ENCODE assay signal across 39 cellular contexts in genomic region chr12:55891310-55891709, GRCh38. TPM values are rescaled to one million over a fixed set of nuclear protein-coding genes. Genes with fewer than 3 reads are reported as not detected.
"Had no signal": no experiment of that assay in that cellular context is flagged by ENCODE, and none has a peak within 500 bp of the region (broad histone marks: within the 10 kb centered on the region; RNA-seq: fewer than 3 reads in every experiment).

No MANE protein-coding gene starts in this region.

- H3K4me1 Mint-ChIP-seq: activated naive CD4-positive, alpha-beta T cell treated with anti-CD3 and anti-CD28 coated beads, Interleukin-2, amount 10 ng/mL, durations not matched to agents 7 days and 5 days; activated naive CD4-positive, alpha-beta T cell treated with anti-CD3 and anti-CD28 coated beads, Interleukin-2, amount 50 U/mL, for 24 hours; activated naive CD8-positive, alpha-beta T cell treated with anti-CD3 and anti-CD28 coated beads for 36 hours; activated naive CD8-positive, alpha-beta T cell treated with anti-CD3 and anti-CD28 coated beads, Interleukin-2, amount 10 ng/mL, durations not matched to agents 7 days and 5 days; activated naive CD8-positive, alpha-beta T cell treated with anti-CD3 and anti-CD28 coated beads, Interleukin-2, amount 50 U/mL, for 24 hours; activated T-helper 17 cell treated with anti-CD3 and anti-CD28 coated beads, Interleukin-2, amount 50 U/mL, for 72 hours; brain; central memory CD8-positive, alpha-beta T cell had no signal

- H3K27me3 ChIP-seq: adrenal gland, ascending aorta, body of pancreas, brain microvascular endothelial cell, breast epithelium, cardiac muscle cell had no signal

- H3K9me3 Mint-ChIP-seq: activated naive CD4-positive, alpha-beta T cell treated with anti-CD3 and anti-CD28 coated beads for 36 hours; activated naive CD4-positive, alpha-beta T cell treated with anti-CD3 and anti-CD28 coated beads, Interleukin-2, amount 10 ng/mL, durations not matched to agents 7 days and 5 days; activated naive CD4-positive, alpha-beta T cell treated with anti-CD3 and anti-CD28 coated beads, Interleukin-2, amount 50 U/mL, for 24 hours; activated naive CD4-positive, alpha-beta T cell treated with anti-CD3 and anti-CD28 coated beads, Interleukin-2, amount 50 U/mL, for 72 hours; activated naive CD8-positive, alpha-beta T cell treated with anti-CD3 and anti-CD28 coated beads for 36 hours; activated naive CD8-positive, alpha-beta T cell treated with anti-CD3 and anti-CD28 coated beads, Interleukin-2, amount 50 U/mL, for 24 hours; activated T-cell treated with anti-CD3 and anti-CD28 coated beads, Interleukin-2, amount 50 U/mL, for 24 hours; activated T-cell treated with anti-CD3 and anti-CD28 coated beads, Interleukin-2, amount 50 U/mL, for 4 hours; activated T-cell treated with anti-CD3 and anti-CD28 coated beads, Interleukin-2, amount 50 U/mL, for 72 hours; activated T-helper 1 cell treated with anti-CD3 and anti-CD28 coated beads, Interleukin-12 subunit alpha, Interleukin-12 subunit beta, Interleukin-2, Interleukin-4 antibody, amounts not matched to agents 30 ng/mL and 10 ng/mL and 1 ng/mL, durations not matched to agents 14 hours and 24 hours and 36 hours; activated T-helper 17 cell treated with anti-CD3 and anti-CD28 coated beads, Interleukin-2, amount 50 U/mL, for 72 hours; activated T-helper 2 cell treated with anti-CD3 and anti-CD28 coated beads, Interferon-gamma antibody, Interleukin-2, Interleukin-4, amounts not matched to agents 10 μg/mL and 5 μg/mL and 100 μg/mL, durations not matched to agents 14 hours and 24 hours and 36 hours; brain; central memory CD8-positive, alpha-beta T cell had no signal

- H3K4me3 ChIP-seq: adrenal gland, ascending aorta, body of pancreas, breast epithelium, cardiac muscle cell had no signal

- H3K27me3 Mint-ChIP-seq: activated naive CD4-positive, alpha-beta T cell treated with anti-CD3 and anti-CD28 coated beads, Interleukin-2, amount 50 U/mL, for 24 hours; activated naive CD8-positive, alpha-beta T cell; activated naive CD8-positive, alpha-beta T cell treated with anti-CD3 and anti-CD28 coated beads for 36 hours; activated naive CD8-positive, alpha-beta T cell treated with anti-CD3 and anti-CD28 coated beads, Interleukin-2, amount 10 ng/mL, durations not matched to agents 7 days and 5 days; activated naive CD8-positive, alpha-beta T cell treated with anti-CD3 and anti-CD28 coated beads, Interleukin-2, amount 50 U/mL, for 24 hours; activated T-cell treated with anti-CD3 and anti-CD28 coated beads, Interleukin-2, amount 50 U/mL, for 24 hours; activated T-helper 17 cell treated with anti-CD3 and anti-CD28 coated beads, Interleukin-2, amount 50 U/mL, for 72 hours; central memory CD8-positive, alpha-beta T cell had no signal

- FAIRE-seq: astrocyte, bronchial epithelial cell had no signal

- H3K27ac Mint-ChIP-seq: activated naive CD4-positive, alpha-beta T cell treated with anti-CD3 and anti-CD28 coated beads for 36 hours; activated naive CD4-positive, alpha-beta T cell treated with anti-CD3 and anti-CD28 coated beads, Interleukin-2, amount 10 ng/mL, durations not matched to agents 7 days and 5 days; activated naive CD4-positive, alpha-beta T cell treated with anti-CD3 and anti-CD28 coated beads, Interleukin-2, amount 50 U/mL, for 24 hours; activated naive CD4-positive, alpha-beta T cell treated with anti-CD3 and anti-CD28 coated beads, Interleukin-2, amount 50 U/mL, for 72 hours; activated naive CD8-positive, alpha-beta T cell; activated naive CD8-positive, alpha-beta T cell treated with anti-CD3 and anti-CD28 coated beads for 36 hours; activated naive CD8-positive, alpha-beta T cell treated with anti-CD3 and anti-CD28 coated beads, Interleukin-2, amount 10 ng/mL, durations not matched to agents 7 days and 5 days; activated naive CD8-positive, alpha-beta T cell treated with anti-CD3 and anti-CD28 coated beads, Interleukin-2, amount 50 U/mL, for 24 hours; activated T-cell treated with anti-CD3 and anti-CD28 coated beads, Interleukin-2, amount 50 U/mL, for 24 hours; activated T-cell treated with anti-CD3 and anti-CD28 coated beads, Interleukin-2, amount 50 U/mL, for 72 hours; activated T-helper 1 cell treated with anti-CD3 and anti-CD28 coated beads, Interleukin-12 subunit alpha, Interleukin-12 subunit beta, Interleukin-2, Interleukin-4 antibody, amounts not matched to agents 30 ng/mL and 10 ng/mL and 1 ng/mL, durations not matched to agents 14 hours and 24 hours and 36 hours; activated T-helper 17 cell treated with anti-CD3 and anti-CD28 coated beads, Interleukin-2, amount 50 U/mL, for 72 hours; activated T-helper 2 cell treated with anti-CD3 and anti-CD28 coated beads, Interferon-gamma antibody, Interleukin-2, Interleukin-4, amounts not matched to agents 10 μg/mL and 5 μg/mL and 100 μg/mL, durations not matched to agents 14 hours and 24 hours and 36 hours; brain had no signal

- H3K4me1 ChIP-seq: adrenal gland, ascending aorta, body of pancreas, breast epithelium had no signal

- H3K36me3 Mint-ChIP-seq: activated naive CD4-positive, alpha-beta T cell treated with anti-CD3 and anti-CD28 coated beads, Interleukin-2, amount 50 U/mL, for 24 hours; activated naive CD4-positive, alpha-beta T cell treated with anti-CD3 and anti-CD28 coated beads, Interleukin-2, amount 50 U/mL, for 72 hours; activated naive CD8-positive, alpha-beta T cell; activated naive CD8-positive, alpha-beta T cell treated with anti-CD3 and anti-CD28 coated beads for 36 hours; brain had no signal

- ATAC-seq: activated naive CD4-positive, alpha-beta T cell treated with anti-CD3 and anti-CD28 coated beads, Interleukin-2, amount 50 U/mL, for 72 hours; activated naive CD8-positive, alpha-beta T cell treated with anti-CD3 and anti-CD28 coated beads, Interleukin-2, amount 50 U/mL, for 24 hours; activated T-cell treated with anti-CD3 and anti-CD28 coated beads, Interleukin-2, amount 50 U/mL, for 4 hours; activated T-cell treated with anti-CD3 and anti-CD28 coated beads, Interleukin-2, amount 50 U/mL, for 72 hours; activated T-helper 17 cell treated with anti-CD3 and anti-CD28 coated beads, Interleukin-2, amount 50 U/mL, for 72 hours; body of pancreas had no signal

- DNase-seq: activated effector memory CD4-positive, alpha-beta T cell treated with anti-CD3 and anti-CD28 coated beads, Interleukin-2, amount 50 U/mL, for 16 hours; activated effector memory CD4-positive, alpha-beta T cell treated with Interleukin-2 at 50 U/mL for 16 hours; activated gamma-delta T cell; activated gamma-delta T cell treated with Interleukin-2 at 50 U/mL for 16 hours; activated naive CD4-positive, alpha-beta T cell; activated naive CD4-positive, alpha-beta T cell treated with anti-CD3 and anti-CD28 coated beads for 36 hours; activated naive CD4-positive, alpha-beta T cell treated with anti-CD3 and anti-CD28 coated beads, Interleukin-2, amount 10 ng/mL, durations not matched to agents 7 days and 5 days; activated naive CD4-positive, alpha-beta T cell treated with anti-CD3 and anti-CD28 coated beads, Interleukin-2, amount 50 U/mL, for 16 hours; activated naive CD4-positive, alpha-beta T cell treated with Interleukin-2 at 50 U/mL for 16 hours; activated naive CD8-positive, alpha-beta T cell treated with anti-CD3 and anti-CD28 coated beads for 36 hours; activated naive CD8-positive, alpha-beta T cell treated with anti-CD3 and anti-CD28 coated beads, Interleukin-2, amount 10 ng/mL, durations not matched to agents 7 days and 5 days; activated naive CD8-positive, alpha-beta T cell treated with anti-CD3 and anti-CD28 coated beads, Interleukin-2, amount 50 U/mL, for 24 hours; activated T-cell treated with anti-CD3 and anti-CD28 coated beads, Interleukin-2, amount 50 U/mL, for 24 hours; activated T-cell treated with anti-CD3 and anti-CD28 coated beads, Interleukin-2, amount 50 U/mL, for 4 hours; activated T-cell treated with anti-CD3 and anti-CD28 coated beads, Interleukin-2, amount 50 U/mL, for 48 hours; activated T-cell treated with anti-CD3 and anti-CD28 coated beads, Interleukin-2, amount 50 U/mL, for 72 hours; adrenal gland; amniotic stem cell; amygdala; anterior cingulate cortex; aorta; body of pancreas; brain microvascular endothelial cell; caudate nucleus; central memory CD4-positive, alpha-beta T cell; cerebellar nuclear complex had no signal

- H3K36me3 ChIP-seq: adrenal gland, ascending aorta, brain microvascular endothelial cell, breast epithelium, cardiac muscle cell had no signal

- H3K4me3 Mint-ChIP-seq: activated naive CD4-positive, alpha-beta T cell treated with anti-CD3 and anti-CD28 coated beads for 36 hours; activated naive CD4-positive, alpha-beta T cell treated with anti-CD3 and anti-CD28 coated beads, Interleukin-2, amount 10 ng/mL, durations not matched to agents 7 days and 5 days; activated naive CD4-positive, alpha-beta T cell treated with anti-CD3 and anti-CD28 coated beads, Interleukin-2, amount 50 U/mL, for 24 hours; activated naive CD8-positive, alpha-beta T cell; activated naive CD8-positive, alpha-beta T cell treated with anti-CD3 and anti-CD28 coated beads for 36 hours; activated naive CD8-positive, alpha-beta T cell treated with anti-CD3 and anti-CD28 coated beads, Interleukin-2, amount 10 ng/mL, durations not matched to agents 7 days and 5 days; activated naive CD8-positive, alpha-beta T cell treated with anti-CD3 and anti-CD28 coated beads, Interleukin-2, amount 50 U/mL, for 24 hours; activated T-cell treated with anti-CD3 and anti-CD28 coated beads, Interleukin-2, amount 50 U/mL, for 24 hours; activated T-cell treated with anti-CD3 and anti-CD28 coated beads, Interleukin-2, amount 50 U/mL, for 4 hours; activated T-cell treated with anti-CD3 and anti-CD28 coated beads, Interleukin-2, amount 50 U/mL, for 72 hours; activated T-helper 1 cell treated with anti-CD3 and anti-CD28 coated beads, Interleukin-12 subunit alpha, Interleukin-12 subunit beta, Interleukin-2, Interleukin-4 antibody, amounts not matched to agents 30 ng/mL and 10 ng/mL and 1 ng/mL, durations not matched to agents 14 hours and 24 hours and 36 hours; activated T-helper 17 cell treated with anti-CD3 and anti-CD28 coated beads, Interleukin-2, amount 50 U/mL, for 72 hours; brain; central memory CD8-positive, alpha-beta T cell had no signal

- H3K27ac ChIP-seq: adrenal gland, ascending aorta, body of pancreas, brain microvascular endothelial cell, breast epithelium, cardiac muscle cell had no signal

- H3K9me3 ChIP-seq: adrenal gland, ascending aorta, body of pancreas, breast epithelium had no signal

RNA-seq across cellular contexts. Expression of gene MMP19, which starts 48.6 kb away (rescaled TPM):
- total RNA-seq: activated naive CD8-positive, alpha-beta T cell treated with anti-CD3 and anti-CD28 coated beads for 36 hours; activated T-cell treated with anti-CD3 and anti-CD28 coated beads, Interleukin-2, amount 50 U/mL, for 4 hours; activated T-helper 1 cell treated with anti-CD3 and anti-CD28 coated beads, Interleukin-12 subunit alpha, Interleukin-12 subunit beta, Interleukin-2, Interleukin-4 antibody, amounts not matched to agents 30 ng/mL and 10 ng/mL and 1 ng/mL, durations not matched to agents 14 hours and 24 hours and 36 hours; activated T-helper 17 cell treated with anti-CD3 and anti-CD28 coated beads, Interleukin-2, amount 50 U/mL, for 72 hours; activated T-helper 2 cell treated with anti-CD3 and anti-CD28 coated beads, Interferon-gamma antibody, Interleukin-2, Interleukin-4, amounts not matched to agents 10 μg/mL and 5 μg/mL and 100 μg/mL, durations not matched to agents 14 hours and 24 hours and 36 hours; cardiac muscle cell had no signal
